ENCODE assay signal across 14 cellular contexts in the genomic region with DNA sequence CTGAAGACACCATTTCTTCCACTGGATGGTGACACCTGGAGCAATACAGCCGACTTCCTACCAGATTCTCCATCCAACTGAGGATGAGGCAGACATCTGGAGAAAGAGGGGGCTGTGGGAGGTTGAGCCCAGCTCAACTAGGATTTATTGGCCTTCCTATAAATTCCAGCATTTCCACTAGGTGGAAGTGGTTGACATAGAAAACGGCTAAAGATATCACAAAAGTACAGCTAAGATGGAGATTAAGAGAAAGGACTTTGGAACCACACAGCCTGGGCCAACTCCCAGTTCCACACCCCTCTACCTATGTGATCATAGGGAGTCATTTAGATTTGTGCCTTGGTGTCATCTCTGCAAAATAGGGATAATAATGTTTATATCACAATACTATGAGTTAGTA.
DNase-seq lines count a peak whose midpoint lies in the region; ATAC-seq and TF ChIP-seq lines count a peak whose summit lies in the region.
"Had no signal": no experiment of that assay in that cellular context is flagged by ENCODE, and none has a peak within 500 bp of the region (broad histone marks: within the 10 kb centered on the region; RNA-seq: fewer than 3 reads in every experiment).

No MANE protein-coding gene starts in this region.

- H3K27ac ChIP-seq in coronary artery = peak overlapping the region; percentile 44 to 71

- H3K4me3 ChIP-seq in coronary artery = no peak overlapping the region
- H3K4me3 ChIP-seq: GM12878 had no signal

- DNase-seq in ELR (ENCODE audit: low read depth) (peak; percentile 49), NCI-H460 (ENCODE audit: extremely low read depth, low read depth) (peak; percentile 40), coronary artery (ENCODE audit: low spot score) (no peak), mucosa of gallbladder (ENCODE audit: low spot score) (peak; percentile 24), NCI-H2029 (lab: John Stamatoyannopoulos, UW) (no peak), NCI-H526 treated with DMSO at 0.1 percent for 48 hours (lab: John Stamatoyannopoulos, UW) (no peak)
- DNase-seq: COR-L47; NCI-H146; NK-92 treated with Interleukin-12 subunit alpha and Interleukin-12 subunit beta, amount 100 ng/mL, for 24 hours; T-helper 17 cell had no signal

- ATAC-seq in GM18868 (IDR thresholded peaks at IDR 0.05; ENCODE audit: unreplicated experiment) (no peak), HG02798 (IDR thresholded peaks at IDR 0.05; ENCODE audit: poor library complexity, unreplicated experiment) (no peak)
- ATAC-seq: GM12878; stimulated activated memory B cell treated with anti-CD40 and anti-IgM and Interleukin-4, amounts not matched to agents 10 μg/mL and 1 μg/mL and 100 μg/mL, for 72 hours; T-helper 17 cell had no signal

- no peak for TF ChIP-seq CTCF in coronary artery (IDR thresholded peaks at IDR 0.05)

Comparison
In these comparisons a context has a peak if more than half of its experiments do, and no peak if none do; other contexts are left out.
1. DNase-seq: peak in ELR (single experiment), NCI-H460 (single experiment) and mucosa of gallbladder (single experiment); none in coronary artery (single experiment), NCI-H2029 (single experiment) and NCI-H526 treated with DMSO at 0.1 percent for 48 hours (single experiment).